Comparison of ENCODE assay signal across 16 cellular contexts in the genomic region with DNA sequence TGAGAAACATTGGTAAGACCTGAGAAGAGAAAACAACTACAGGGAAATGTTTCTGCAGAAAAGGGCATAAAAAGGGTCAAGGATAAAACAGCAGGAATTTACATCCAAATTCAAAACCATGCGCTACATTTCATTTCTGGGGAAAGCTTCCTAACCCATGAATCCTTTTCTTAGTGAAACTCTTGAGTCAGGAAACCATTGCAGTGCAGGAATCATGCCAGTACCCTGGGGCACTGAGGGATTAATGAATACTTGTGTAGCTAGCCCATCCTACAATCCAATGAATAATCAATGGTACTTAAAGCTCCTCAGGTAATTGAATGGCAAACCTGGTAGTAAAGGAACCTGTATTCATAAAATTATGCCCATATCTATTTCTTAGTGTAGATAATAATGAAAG.
DNase-seq lines count a peak whose midpoint lies in the region; ATAC-seq, FAIRE-seq and TF ChIP-seq lines count a peak whose summit lies in the region.
"Had no signal": no experiment of that assay in that cellular context is flagged by ENCODE, and none has a peak within 500 bp of the region (broad histone marks: within the 10 kb centered on the region; RNA-seq: fewer than 3 reads in every experiment).

No MANE protein-coding gene starts in this region.

- H2AK5ac ChIP-seq in H1 (ENCODE audit: low read depth, low read length) = no peak overlapping the region

- H3K4me2 ChIP-seq in GM23338 (no peak overlapping the region), H1 (ENCODE audit: insufficient read depth in 1 of 2, low read depth in 2 of 2, low read length in 2 of 2) (no peak overlapping the region)

- TF ChIP-seq POLR2A in H1 (IDR thresholded peaks at IDR 0.05; ENCODE audit: control extremely low read depth in 1 of 2, low read depth in 2 of 2, low read length in 2 of 2) (no peak), prostate gland (IDR thresholded peaks at IDR 0.05) (no peak), sigmoid colon (IDR thresholded peaks at IDR 0.05) (no peak)

- H2BK15ac ChIP-seq in H1 (ENCODE audit: low read length) = no peak overlapping the region

- no peak for TF ChIP-seq RAD21 in H1 (IDR thresholded peaks at IDR 0.05 in 1 of 2, conservative IDR thresholded peaks at IDR 0.05 in 1 of 2; ENCODE audit: low read depth in 2 of 2, low read length in 2 of 2)

- H3K36me3 ChIP-seq in GM23338 (ENCODE audit: insufficient read depth) (no peaks in the 10 kb centered on the region), H1 (ENCODE audit: control insufficient read depth in 2 of 4, insufficient read depth in 4 of 4, low read length in 3 of 4) (no peaks in the 10 kb centered on the region), prostate gland (no peaks in the 10 kb centered on the region), sigmoid colon (no peaks in the 10 kb centered on the region)

- H3K4me1 ChIP-seq in GM23338 (ENCODE audit: insufficient read depth) = peaks cover 29% of the 10 kb centered on the region
- peaks cover 2 to 23% (median 18%) of the 10 kb centered on the region in 4 experiments; a peak in 4 of 7 replicates for H3K4me1 ChIP-seq in H1 (replicated peaks in 1 of 4; ENCODE audit: control insufficient read depth in 3 of 4, insufficient read depth in 4 of 4, low read length in 3 of 4)
- H3K4me1 ChIP-seq in prostate gland (replicated peaks) = no peaks in the 10 kb centered on the region
- no peaks in the 10 kb centered on the region for H3K4me1 ChIP-seq in sigmoid colon

- no peak overlapping the region for H3K14ac ChIP-seq in H1 (ENCODE audit: insufficient read length)

- H3K9me3 Mint-ChIP-seq in GM23338 (no peaks in the 10 kb centered on the region; the same call in 2 of the 3 replicates), nephron progenitor cell (peaks cover 4% of the 10 kb centered on the region)
- H3K9me3 Mint-ChIP-seq: H9 had no signal

- no peak for TF ChIP-seq EP300 in H1 (IDR thresholded peaks at IDR 0.05; ENCODE audit: borderline replicate concordance in 1 of 2, low read depth in 2 of 2, low read length in 2 of 2)
- TF ChIP-seq EP300 in sigmoid colon (IDR thresholded peaks at IDR 0.05) = no peak

- no peak overlapping the region for H2BK5ac ChIP-seq in H1 (ENCODE audit: low read depth, low read length)

- no peak overlapping the region for H2BK20ac ChIP-seq in H1 (ENCODE audit: low read length)

- H3K27ac Mint-ChIP-seq in GM23338 (no peak overlapping the region), nephron progenitor cell (peak overlapping the region; percentile 45)
- H3K27ac Mint-ChIP-seq: H9 had no signal

- H3K27me3 ChIP-seq in GM23338 (ENCODE audit: insufficient read depth) (no peaks in the 10 kb centered on the region), H1 (replicated peaks in 1 of 4; ENCODE audit: control insufficient read depth in 3 of 4, extremely low read depth in 1 of 4, insufficient read depth in 3 of 4, low read length in 3 of 4) (no peaks in the 10 kb centered on the region), prostate gland (replicated peaks; ENCODE audit: insufficient read depth) (no peaks in the 10 kb centered on the region), sigmoid colon (no peaks in the 10 kb centered on the region)

- no peak overlapping the region for H3K56ac ChIP-seq in H1 (replicated peaks; ENCODE audit: insufficient read length, low read depth, low read length)

- H3K9me3 ChIP-seq in H1 (ENCODE audit: insufficient read depth in 2 of 2, low read depth in 1 of 2, low read length in 1 of 2) (no peaks in the 10 kb centered on the region), prostate gland (no peaks in the 10 kb centered on the region), sigmoid colon (no peaks in the 10 kb centered on the region)

- H3K4me1 Mint-ChIP-seq in GM23338 (peaks cover 33% of the 10 kb centered on the region), nephron progenitor cell (peaks cover 41% of the 10 kb centered on the region)

- H4K91ac ChIP-seq in H1 (replicated peaks; ENCODE audit: insufficient read length, low read length) = no peak overlapping the region

- CTCF ChIA-PET in H1 (lab: Charles Lee; ENCODE audit: partially characterized antibody) = interaction anchor here (1.2 kb wide), 1 partner anchor 9 kb away, joined by 5 read pairs; no protein-coding TSS in a partner anchor

- no peaks in the 10 kb centered on the region for H3K79me1 ChIP-seq in H1 (ENCODE audit: low read depth, low read length)

- H3K9ac ChIP-seq in H1 (replicated peaks in 1 of 4; ENCODE audit: extremely low read depth in 1 of 4, low read depth in 3 of 4, low read length in 3 of 4) = no peak overlapping the region

- intact Hi-C loops in prostate gland (cut with DNase I) (no loop called here), sigmoid colon (cut with DNase I) (no loop called here)

- H3K27me3 Mint-ChIP-seq in GM23338 (ENCODE audit: insufficient read depth, low read depth, poor library complexity) = no peaks in the 10 kb centered on the region
- H3K27me3 Mint-ChIP-seq in nephron progenitor cell (ENCODE audit: low read depth, poor library complexity) = peaks cover 8% of the 10 kb centered on the region

- H3K23ac ChIP-seq in H1 (ENCODE audit: insufficient read length) = no peak overlapping the region

- H3K4ac ChIP-seq in H1 (replicated peaks; ENCODE audit: insufficient read length, low read depth, low read length) = no peak overlapping the region

- peak overlapping the region; percentile 66; the same call in 1 of the 2 replicates for H2AFZ ChIP-seq in GM23338
- H2AFZ ChIP-seq in H1 (ENCODE audit: low read length) = 0 out of 2 replicates have a peak overlapping the region, but pooled peaks have one; percentile 59

- H3K27ac ChIP-seq in GM23338 (ENCODE audit: low read depth) (no peak overlapping the region), H1 (ENCODE audit: low read depth, low read length) (no peak overlapping the region), prostate gland (no peak overlapping the region), sigmoid colon (no peak overlapping the region)

- H3K4me3 ChIP-seq in GM23338 (no peak overlapping the region), H1 (ENCODE audit: extremely low read depth in 1 of 4, insufficient read depth in 2 of 4, low read depth in 3 of 4, low read length in 4 of 4) (no peak overlapping the region), prostate gland (no peak overlapping the region), sigmoid colon (no peak overlapping the region)

- H4K20me1 ChIP-seq in GM23338 (replicated peaks; ENCODE audit: insufficient read depth) = no peaks in the 10 kb centered on the region
- no peaks in the 10 kb centered on the region for H4K20me1 ChIP-seq in H1 (replicated peaks in 1 of 2; ENCODE audit: control insufficient read depth in 1 of 2, insufficient read depth in 2 of 2, low read length in 2 of 2)

- no peaks in the 10 kb centered on the region for H3K23me2 ChIP-seq in H1 (ENCODE audit: low read depth, low read length)

- H3K9me2 ChIP-seq in GM23338 (ENCODE audit: insufficient read depth) = no peaks in the 10 kb centered on the region

- H3K36me3 Mint-ChIP-seq in GM23338 (ENCODE audit: low read depth) = no peaks in the 10 kb centered on the region
- H3K36me3 Mint-ChIP-seq in nephron progenitor cell (ENCODE audit: low read depth) = no peaks in the 10 kb centered on the region

- H3F3A ChIP-seq in GM23338 (replicated peaks; ENCODE audit: low read depth) = no peaks in the 10 kb centered on the region

- POLR2A ChIA-PET in H1 (lab: Charles Lee; ENCODE audit: partially characterized antibody) = no interaction called here

- no peaks in the 10 kb centered on the region for H3K79me2 ChIP-seq in GM23338 (replicated peaks; ENCODE audit: insufficient read depth)
- H3K79me2 ChIP-seq in H1 (ENCODE audit: control insufficient read depth in 1 of 2, insufficient read depth in 2 of 2, low read length in 2 of 2) = no peaks in the 10 kb centered on the region

- H2BK12ac ChIP-seq in H1 (ENCODE audit: low read depth, low read length) = no peak overlapping the region

- no peak overlapping the region for H3K18ac ChIP-seq in H1 (ENCODE audit: extremely low read depth, low read length)

- H4K8ac ChIP-seq in H1 (ENCODE audit: extremely low read depth, insufficient read depth, low read length) = no peak overlapping the region

- TF ChIP-seq CTCF in GM23338 (conservative IDR thresholded peaks at IDR 0.05; ENCODE audit: low read depth in 2 of 2) (no peak), H1 (IDR thresholded peaks at IDR 0.05; ENCODE audit: control extremely low read depth in 1 of 3, insufficient read depth in 1 of 3, low read depth in 1 of 3, low read length in 3 of 3) (no peak), nephron progenitor cell (IDR thresholded peaks at IDR 0.05) (no peak), prostate gland (IDR thresholded peaks at IDR 0.05) (no peak), sigmoid colon (IDR thresholded peaks at IDR 0.05) (no peak)

- DNase-seq in GM23338 (ENCODE audit: low spot score) = no peak
- DNase-seq in RPMI7951 (ENCODE audit: low read depth) = peak; percentile 58
- DNase-seq in H1 (ENCODE audit: low read depth in 1 of 2, low spot score in 2 of 2) = no peak
- no peak for DNase-seq in nephron progenitor cell
- DNase-seq in prostate gland (ENCODE audit: low spot score) = no peak
- no peak for DNase-seq in sigmoid colon
- no peak for DNase-seq in stimulated activated CD8-positive, alpha-beta memory T cell treated with anti-CD3 and anti-CD28 coated beads, Interleukin-4, amount 100 ng/mL, for 48 hours
- DNase-seq: COR-L47, H9, Kasumi-1, NCI-H1092 treated with DMSO at 0.1 percent for 48 hours, NCI-H146, NCI-H2029 treated with DMSO at 0.1 percent for 48 hours, NCI-H2171 treated with DMSO at 0.1 percent for 48 hours, SIG-M5 had no signal

- H3K4me3 Mint-ChIP-seq in GM23338 (no peak overlapping the region), nephron progenitor cell (no peak overlapping the region)
- H3K4me3 Mint-ChIP-seq: H9 had no signal

- H4K5ac ChIP-seq in H1 (ENCODE audit: insufficient read length, low read depth, low read length) = no peak overlapping the region

- WGBS in H1 (ENCODE audit: extremely low coverage in 1 of 2, insufficient coverage in 1 of 2, insufficient read length in 1 of 2, insufficient replicate concordance in 2 of 2, low coverage in 1 of 2, low lambda C conversion rate in 2 of 2, missing lambda C conversion rate in 1 of 2), 2 experiments = 83% methylated on average over 1 of the region's 1 CpG; no CpG with 5 or more reads in 1 of the 2 experiments
- 93% methylated on average over 1 of the region's 1 CpG for WGBS in prostate gland
- WGBS in sigmoid colon, 2 donors = 98 to 100% methylated on average over 1 of the region's 1 CpG

- no peak overlapping the region for H2BK120ac ChIP-seq in H1 (replicated peaks; ENCODE audit: low read depth, low read length)

- FAIRE-seq in H1 (lab: Jason Lieb, UNC) = no peak

- no peak for ATAC-seq in GM23338
- ATAC-seq in HG03469 (IDR thresholded peaks at IDR 0.05; ENCODE audit: unreplicated experiment) = no peak

TF ChIP-seq in GM23338, 12 proteins besides CTCF, POLR2A, EP300 and RAD21 (continues in another document):
- no peak for TF ChIP-seq CREB1 (CRISPR knock-in tag; IDR thresholded peaks at IDR 0.05; ENCODE audit: low read depth)
- no peak for TF ChIP-seq STAT1 (IDR thresholded peaks at IDR 0.05; ENCODE audit: unreplicated experiment)

TF ChIP-seq in H1, 55 proteins besides CTCF, POLR2A, EP300 and RAD21 (continues in another document):
- TF ChIP-seq, protein P1, sequence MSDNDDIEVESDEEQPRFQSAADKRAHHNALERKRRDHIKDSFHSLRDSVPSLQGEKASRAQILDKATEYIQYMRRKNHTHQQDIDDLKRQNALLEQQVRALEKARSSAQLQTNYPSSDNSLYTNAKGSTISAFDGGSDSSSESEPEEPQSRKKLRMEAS (IDR thresholded peaks at IDR 0.05) = no peak
- TF ChIP-seq ASH2L (IDR thresholded peaks at IDR 0.05; ENCODE audit: low read length) = no peak
